9 cellular contexts compared by ENCODE assay signal in genomic region chr9:120578614-120579013, GRCh38. TPM values are rescaled to one million over a fixed set of nuclear protein-coding genes. Genes with fewer than 3 reads are reported as not detected.
DNase-seq lines count a peak whose midpoint lies in the region; ATAC-seq and TF ChIP-seq lines count a peak whose summit lies in the region.
"Had no signal": no experiment of that assay in that cellular context is flagged by ENCODE, and none has a peak within 500 bp of the region (broad histone marks: within the 10 kb centered on the region; RNA-seq: fewer than 3 reads in every experiment).

No MANE protein-coding gene starts in this region.

- H3K4me1 Mint-ChIP-seq in activated T-cell treated with anti-CD3 and anti-CD28 coated beads, Interleukin-2, amount 50 U/mL, for 4 hours (ENCODE audit: low read depth): peaks cover 45% of the 10 kb centered on the region
- peaks cover 16 to 43% of the 10 kb centered on the region in 2 donors for H3K4me1 Mint-ChIP-seq in stimulated activated naive B cell treated with anti-CD40 and anti-IgM and Interleukin-4, amounts not matched to agents 10 μg/mL and 1 μg/mL and 100 μg/mL, for 72 hours

- in situ Hi-C loops in KBM-7 (cut with MboI; ENCODE audit: low pct_unique_long_range_greater_than_20kb, low sequenced_read_pairs): no loop called here

- POLR2A ChIA-PET in PC-9 (lab: Charles Lee; ENCODE audit: unreplicated experiment): interaction anchor here (0.7 kb wide), 1 partner anchor 39 kb away, joined by 5 read pairs; no protein-coding TSS in a partner anchor

- H3K9me3 ChIP-seq in PC-9 (ENCODE audit: insufficient read depth, low read depth): no peaks in the 10 kb centered on the region
- H3K9me3 ChIP-seq in fibroblast of lung (ENCODE audit: control insufficient read depth, insufficient read depth, low read depth, low read length): no peaks in the 10 kb centered on the region

- no peaks in the 10 kb centered on the region for H3F3A ChIP-seq in PC-9 (ENCODE audit: insufficient read depth, low read depth)

- no peak overlapping the region for H3K9ac ChIP-seq in fibroblast of lung (ENCODE audit: insufficient read depth, low read length)

- CTCF ChIA-PET in PC-9 (lab: Charles Lee): no interaction called here

- H2AFZ ChIP-seq in PC-9 (no peak overlapping the region), fibroblast of lung (ENCODE audit: low read length) (no peak overlapping the region)

- no peaks in the 10 kb centered on the region for H3K36me3 ChIP-seq in PC-9 (ENCODE audit: low read depth)
- H3K36me3 ChIP-seq in fibroblast of lung (ENCODE audit: control insufficient read depth, insufficient read depth, low read length): no peaks in the 10 kb centered on the region

- H3K27ac ChIP-seq in PC-9 (no peak overlapping the region), fibroblast of lung (ENCODE audit: insufficient read depth, low read length) (no peak overlapping the region)

- peak overlapping the region; percentile 79; the same call in 1 of the 2 replicates for H3K4me3 ChIP-seq in PC-9
- peak overlapping the region; percentile 62 to 99 (median 86) for H3K4me3 ChIP-seq in fibroblast of lung (replicated peaks in 1 of 4; ENCODE audit: control extremely low read depth in 1 of 4, insufficient read depth in 1 of 4, low read depth in 3 of 4, low read length in 4 of 4)

- H3K9me2 ChIP-seq in PC-9 (ENCODE audit: insufficient read depth): no peaks in the 10 kb centered on the region

- intact Hi-C loops in PC-9 (cut with micrococcal nuclease; ENCODE audit: unreplicated experiment): no loop called here

- H3K27ac Mint-ChIP-seq in stimulated activated naive B cell treated with anti-CD40 and anti-IgM and Interleukin-4, amounts not matched to agents 10 μg/mL and 1 μg/mL and 100 μg/mL, for 72 hours: peak overlapping the region; percentile 37

- BruUV-seq in PC-9 (replicated peaks; lab: Mats Ljungman, UMichigan): TSS peak; percentile 34

- DNase-seq in activated T-cell treated with anti-CD3 and anti-CD28 coated beads, Interleukin-2, amount 50 U/mL, for 4 hours: no peak
- DNase-seq in activated T-cell treated with anti-CD3 and anti-CD28 coated beads, Interleukin-2, amount 50 U/mL, for 48 hours: no peak
- no peak for DNase-seq in PC-9
- DNase-seq in fibroblast of lung (ENCODE audit: low read depth in 2 of 2): no peak
- DNase-seq in stimulated activated naive B cell treated with anti-CD40 and anti-IgM and Interleukin-4, amounts not matched to agents 10 μg/mL and 1 μg/mL and 100 μg/mL, for 72 hours: no peak
- no peak for DNase-seq in GM20000 (ENCODE audit: low spot score)
- no peak for DNase-seq in activated CD4-positive, alpha-beta T cell treated with anti-CD3 and anti-CD28 coated beads, Interleukin-2, amount 50 U/mL, for 4 hours
- DNase-seq in KBM-7: no peak
- DNase-seq: retina had no signal

- no peaks in the 10 kb centered on the region for H3K27me3 Mint-ChIP-seq in activated T-cell treated with anti-CD3 and anti-CD28 coated beads, Interleukin-2, amount 50 U/mL, for 4 hours (ENCODE audit: low read depth)
- H3K27me3 Mint-ChIP-seq in stimulated activated naive B cell treated with anti-CD40 and anti-IgM and Interleukin-4, amounts not matched to agents 10 μg/mL and 1 μg/mL and 100 μg/mL, for 72 hours: no peaks in the 10 kb centered on the region

- H3K4me1 ChIP-seq in PC-9 (replicated peaks; ENCODE audit: insufficient read depth) (peaks cover 13% of the 10 kb centered on the region), fibroblast of lung (ENCODE audit: control insufficient read depth, extremely low read depth, insufficient read depth, low read length) (peaks cover 2% of the 10 kb centered on the region)

- H4K20me1 ChIP-seq in PC-9 (ENCODE audit: insufficient read depth) (no peaks in the 10 kb centered on the region), fibroblast of lung (ENCODE audit: control insufficient read depth, extremely low read depth, insufficient read depth, low read length) (no peaks in the 10 kb centered on the region)

- H3K27me3 ChIP-seq in PC-9 (ENCODE audit: insufficient read depth, low read depth) (no peaks in the 10 kb centered on the region), fibroblast of lung (ENCODE audit: control insufficient read depth, insufficient read depth, low read length) (no peaks in the 10 kb centered on the region)

- peak overlapping the region; percentile 97 for H3K4me3 Mint-ChIP-seq in activated T-cell treated with anti-CD3 and anti-CD28 coated beads, Interleukin-2, amount 50 U/mL, for 4 hours
- H3K4me3 Mint-ChIP-seq in stimulated activated naive B cell treated with anti-CD40 and anti-IgM and Interleukin-4, amounts not matched to agents 10 μg/mL and 1 μg/mL and 100 μg/mL, for 72 hours: peak overlapping the region; percentile 96 to 98

- H3K9me3 Mint-ChIP-seq in activated T-cell treated with anti-CD3 and anti-CD28 coated beads, Interleukin-2, amount 50 U/mL, for 4 hours: no peaks in the 10 kb centered on the region
- no peaks in the 10 kb centered on the region for H3K9me3 Mint-ChIP-seq in stimulated activated naive B cell treated with anti-CD40 and anti-IgM and Interleukin-4, amounts not matched to agents 10 μg/mL and 1 μg/mL and 100 μg/mL, for 72 hours

- no peak for ATAC-seq in activated T-cell treated with anti-CD3 and anti-CD28 coated beads, Interleukin-2, amount 50 U/mL, for 4 hours
- ATAC-seq in stimulated activated naive B cell treated with anti-CD40 and anti-IgM and Interleukin-4, amounts not matched to agents 10 μg/mL and 1 μg/mL and 100 μg/mL, for 72 hours (replicated peaks): no peak

- H3K4me2 ChIP-seq in PC-9 (peak overlapping the region; percentile 79), fibroblast of lung (ENCODE audit: extremely low read depth, insufficient read depth, low read length) (peak overlapping the region; percentile 59)

- H3K79me2 ChIP-seq in PC-9 (ENCODE audit: low read depth): peaks cover 48% of the 10 kb centered on the region
- peaks cover 38% of the 10 kb centered on the region for H3K79me2 ChIP-seq in fibroblast of lung (ENCODE audit: control insufficient read depth, insufficient read depth, low read length)

- no peak for TF ChIP-seq CTCF in PC-9 (conservative IDR thresholded peaks at IDR 0.05)
- TF ChIP-seq CTCF in fibroblast of lung (conservative IDR thresholded peaks at IDR 0.05 in 1 of 2, IDR thresholded peaks at IDR 0.05 in 1 of 2; ENCODE audit: low read depth in 1 of 2, low read length in 2 of 2): no peak
- TF ChIP-seq CTCF in GM20000 (IDR thresholded peaks at IDR 0.05; ENCODE audit: extremely low read depth, missing control alignments): no peak

- H3K36me3 Mint-ChIP-seq in activated T-cell treated with anti-CD3 and anti-CD28 coated beads, Interleukin-2, amount 50 U/mL, for 4 hours (ENCODE audit: insufficient read depth): peaks cover 7% of the 10 kb centered on the region
- H3K36me3 Mint-ChIP-seq in stimulated activated naive B cell treated with anti-CD40 and anti-IgM and Interleukin-4, amounts not matched to agents 10 μg/mL and 1 μg/mL and 100 μg/mL, for 72 hours: peaks cover 12 to 17% of the 10 kb centered on the region in 2 donors

RNA-seq across cellular contexts. Expression of gene CDK5RAP2, which starts 1.4 kb away (rescaled TPM):
- 10 to 100 TPM; 34.2 to 36.2 (median 35.1) TPM for total RNA-seq in activated T-cell treated with anti-CD3 and anti-CD28 coated beads, Interleukin-2, amount 50 U/mL, for 4 hours
- total RNA-seq in PC-9 (2021) (113 and 138 TPM in 2 replicates), fibroblast of lung (40.8 and 48.6 TPM in 2 replicates)
- 17.7 and 38.4 TPM in 2 replicates for polyA plus RNA-seq in fibroblast of lung
- polyA plus RNA-seq in fibroblast of lung (2012): 16.1 and 27.6 TPM in 2 replicates
- polyA minus RNA-seq in fibroblast of lung (ENCODE audit: low replicate concordance): 11.5 and 39.2 TPM in 2 replicates
